Comparison of ENCODE assay signal across 19 cellular contexts in genomic region chr3:50539887-50540286, GRCh38. TPM values are rescaled to one million over a fixed set of nuclear protein-coding genes. Genes with fewer than 3 reads are reported as not detected.
DNase-seq lines count a peak whose midpoint lies in the region; ATAC-seq, FAIRE-seq and TF ChIP-seq lines count a peak whose summit lies in the region.
"Had no signal": no experiment of that assay in that cellular context is flagged by ENCODE, and none has a peak within 500 bp of the region (broad histone marks: within the 10 kb centered on the region; RNA-seq: fewer than 3 reads in every experiment).

No MANE protein-coding gene starts in this region.

- H2AFZ ChIP-seq in HepG2 (ENCODE audit: low read length), result no peak overlapping the region

- no peaks in the 10 kb centered on the region for H3K9me3 ChIP-seq in HepG2 (ENCODE audit: low read length)
- no peaks in the 10 kb centered on the region for H3K9me3 ChIP-seq in right lobe of liver
- no peaks in the 10 kb centered on the region for H3K9me3 ChIP-seq in gastrocnemius medialis

- no peak overlapping the region for H3K4me2 ChIP-seq in HepG2 (ENCODE audit: low read depth, low read length)

- TF ChIP-seq CTCF in HepG2 (CRISPR knock-in tag; IDR thresholded peaks at IDR 0.05), result no peak
- no peak for TF ChIP-seq CTCF in right lobe of liver (IDR thresholded peaks at IDR 0.05)
- TF ChIP-seq CTCF in bronchial epithelial cell (IDR thresholded peaks at IDR 0.05; ENCODE audit: insufficient read depth, low read length, severe bottlenecking), result no peak
- TF ChIP-seq CTCF in lower leg skin (IDR thresholded peaks at IDR 0.05), result no peak
- no peak for TF ChIP-seq CTCF in gastrocnemius medialis (IDR thresholded peaks at IDR 0.05 in 4 of 5, conservative IDR thresholded peaks at IDR 0.05 in 1 of 5)

- no peak for TF ChIP-seq RAD21 in HepG2 (CRISPR knock-in tag; IDR thresholded peaks at IDR 0.05)

- POLR2A ChIA-PET in HepG2 (lab: Yijun Ruan, JAX), result no interaction called here

- DNase-seq in HepG2 (ENCODE audit: low spot score) (no peak), right lobe of liver (no peak), bronchial epithelial cell (ENCODE audit: low read depth) (peak; percentile 53), lower leg skin (ENCODE audit: low spot score in 2 of 2) (peak; percentile 84 to 87), hypothalamus (lab: John Stamatoyannopoulos, UW) (no peak), T-helper 1 cell (no peak), gastrocnemius medialis (no peak)
- DNase-seq in stimulated activated CD4-positive, alpha-beta T cell treated with anti-CD3 and anti-CD28 coated beads, Interleukin-4, amount 100 ng/mL, for 24 hours, result no peak
- DNase-seq: ACHN; C1 segment of cervical spinal cord; CD4-positive, alpha-beta T cell; DMS153; DMS79 treated with DMSO at 0.1 percent for 48 hours; EL had no signal

- no peak for TF ChIP-seq EP300 in HepG2 (IDR thresholded peaks at IDR 0.05; ENCODE audit: low read depth in 2 of 2, low read length in 2 of 2)
- no peak for TF ChIP-seq EP300 in HepG2 (CRISPR knock-in tag; IDR thresholded peaks at IDR 0.05; ENCODE audit: borderline replicate concordance)

- no peak overlapping the region for H3K4me3 ChIP-seq in HepG2 (replicated peaks in 1 of 3; ENCODE audit: insufficient read depth in 1 of 3, low read depth in 2 of 3, low read length in 3 of 3)
- H3K4me3 ChIP-seq in right lobe of liver, result no peak overlapping the region
- H3K4me3 ChIP-seq in bronchial epithelial cell (ENCODE audit: low read depth, low read length), result no peak overlapping the region
- no peak overlapping the region for H3K4me3 ChIP-seq in lower leg skin (ENCODE audit: low read depth, poor library complexity, severe bottlenecking)
- H3K4me3 ChIP-seq in gastrocnemius medialis, result no peak overlapping the region

- CTCF ChIA-PET in HepG2 (lab: Yijun Ruan, JAX; ENCODE audit: low intra/inter-chr PET ratio, low total read pairs), result no interaction called here

- intact Hi-C loops in HepG2 (cut with micrococcal nuclease; ENCODE audit: unreplicated experiment), result loop anchor here (10.0 kb wide), 1 partner anchor 195 kb away; the partner anchor contains the start of genes RASSF1 and ZMYND10
- intact Hi-C loops in right lobe of liver (cut with DNase I), result loop anchor here (2.0 to 10.0 kb wide), 3 partner anchors 105 to 195 kb away; partner anchors contain the start of genes RASSF1 (in 1 of the 2) and ZMYND10 (in 1 of the 2)
- intact Hi-C loops in lower leg skin (cut with DNase I; ENCODE audit: low total_unique reads), result loop anchor here (10.0 kb wide), 1 partner anchor 105 kb away; no protein-coding TSS in a partner anchor
- intact Hi-C loops in gastrocnemius medialis (cut with DNase I; ENCODE audit: low total_unique reads), result no loop called here

- FAIRE-seq in HepG2 (lab: Jason Lieb, UNC) (no peak), bronchial epithelial cell (lab: Jason Lieb, UNC) (peak; percentile 89)
- FAIRE-seq: D721Med, G401.6, GM12892, GM19239 had no signal

- H4K20me1 ChIP-seq in HepG2 (ENCODE audit: insufficient read depth, low read length), result no peaks in the 10 kb centered on the region

- H3K9ac ChIP-seq in HepG2 (ENCODE audit: insufficient read depth, low read depth, low read length), result no peak overlapping the region

- H3K79me2 ChIP-seq in HepG2 (ENCODE audit: insufficient read depth, low read length), result no peaks in the 10 kb centered on the region

- in situ Hi-C loops in HepG2 (cut with HindIII; ENCODE audit: extremely low pct_ligation_motif_present, low pct_unique_long_range_greater_than_20kb) (loop anchor here (10.0 kb wide), 1 partner anchor 195 kb away; the partner anchor contains the start of genes RASSF1 and ZMYND10), gastrocnemius medialis (cut with MboI; ENCODE audit: low sequenced_read_pairs in 4 of 4) (loop anchor here in 3 of 4 donors (5.0 to 25.0 kb wide), 4 partner anchors 105 to 195 kb away; partner anchors contain the start of genes ZMYND10 (in 2 of the 3), CYB561D2 (in 1 of the 3), NPRL2 (in 1 of the 3) and RASSF1 (in 1 of the 3))

- WGBS in HepG2 (ENCODE audit: low lambda C conversion rate), result no CpG with 5 or more reads among the region's 7 CpGs
- no CpG with 5 or more reads among the region's 7 CpGs for WGBS in right lobe of liver (ENCODE audit: insufficient coverage, low coverage, low lambda C conversion rate, missing lambda C conversion rate)
- 50 to 58% methylated on average over 7 of the region's 7 CpGs for WGBS in lower leg skin, 2 donors

- H3K27ac ChIP-seq in HepG2 (ENCODE audit: extremely low read length, insufficient read depth, low read length) (no peak overlapping the region), right lobe of liver (no peak overlapping the region), gastrocnemius medialis (no peak overlapping the region)

- BruUV-seq in HepG2 (replicated peaks; lab: Mats Ljungman, UMichigan), result no TSS peak

- no peaks in the 10 kb centered on the region for H3K4me1 ChIP-seq in HepG2 (ENCODE audit: insufficient read depth, low read length)
- H3K4me1 ChIP-seq in right lobe of liver, result no peaks in the 10 kb centered on the region
- no peaks in the 10 kb centered on the region for H3K4me1 ChIP-seq in gastrocnemius medialis

- peaks cover 0 to 50% of the 10 kb centered on the region in 2 experiments; a peak in 4 of 5 replicates for H3K27me3 ChIP-seq in HepG2 (ENCODE audit: control insufficient read depth in 1 of 2, insufficient read depth in 2 of 2, low read length in 2 of 2)
- no peaks in the 10 kb centered on the region for H3K27me3 ChIP-seq in right lobe of liver
- peaks cover 10% of the 10 kb centered on the region for H3K27me3 ChIP-seq in bronchial epithelial cell (ENCODE audit: control insufficient read depth, insufficient read depth, low read length)
- no peaks in the 10 kb centered on the region for H3K27me3 ChIP-seq in gastrocnemius medialis

- H3K36me3 ChIP-seq in HepG2 (replicated peaks in 1 of 2; ENCODE audit: control insufficient read depth in 1 of 2, insufficient read depth in 2 of 2, low read length in 2 of 2), result no peaks in the 10 kb centered on the region
- H3K36me3 ChIP-seq in right lobe of liver, result no peaks in the 10 kb centered on the region
- no peaks in the 10 kb centered on the region for H3K36me3 ChIP-seq in bronchial epithelial cell (ENCODE audit: control insufficient read depth, insufficient read depth, low read length)
- no peaks in the 10 kb centered on the region for H3K36me3 ChIP-seq in gastrocnemius medialis

- no peak for TF ChIP-seq POLR2A in HepG2 (IDR thresholded peaks at IDR 0.05; ENCODE audit: insufficient read depth in 1 of 2, low read depth in 2 of 2, low read length in 2 of 2)
- TF ChIP-seq POLR2A in right lobe of liver (IDR thresholded peaks at IDR 0.05), result no peak
- no peak for TF ChIP-seq POLR2A in lower leg skin (IDR thresholded peaks at IDR 0.05)
- TF ChIP-seq POLR2A in gastrocnemius medialis (IDR thresholded peaks at IDR 0.05), result no peak

- ATAC-seq in HepG2, result no peak
- no peak for ATAC-seq in right lobe of liver
- no peak for ATAC-seq in gastrocnemius medialis

RNA-seq across cellular contexts. Expression of gene C3orf18, which starts 27.7 kb away (rescaled TPM):
- total RNA-seq in HepG2 (2016; rRNA removed; fragmentation: Illumina TruSeq; extraction: Trizol) (1.2 and 1.6 TPM in 2 replicates), right lobe of liver (1 to 10 TPM; 2.0 to 7.8 (median 2.8) TPM), bronchial epithelial cell (1.2 and 3.2 TPM in 2 replicates), lower leg skin (1 to 10 TPM in 3 of 4 donors, under 1 TPM in 1; 0.27 to 3.9 (median 2.0) TPM), gastrocnemius medialis (10 to 100 TPM; 12.6 to 27.4 (median 15.4) TPM)
- 1.2 and 1.5 TPM in 2 replicates for total RNA-seq in HepG2 (2016; cell fraction: cytosol; rRNA removed; fragmentation: Illumina TruSeq; extraction: Trizol; ENCODE audit: low read depth)
- 0.88 and 1.5 TPM in 2 replicates for total RNA-seq in HepG2 (2016; cell fraction: insoluble cytoplasmic fraction; rRNA removed; fragmentation: Illumina TruSeq; extraction: Trizol)
- 2.2 and 3.1 TPM in 2 replicates for total RNA-seq in HepG2 (2016; cell fraction: membrane; rRNA removed; fragmentation: Illumina TruSeq; extraction: Trizol)
- total RNA-seq in HepG2 (2016; cell fraction: nucleus; rRNA removed; fragmentation: Illumina TruSeq; extraction: Trizol), result 0.97 and 1.1 TPM in 2 replicates
- 4.6 and 4.8 TPM in 2 replicates for polyA plus RNA-seq in HepG2 (2011; rRNA removed)
- polyA plus RNA-seq in HepG2 (2011; cell fraction: cytosol; rRNA removed), result 3.8 and 4.2 TPM in 2 replicates
- polyA plus RNA-seq in HepG2 (2011; cell fraction: nucleus; rRNA removed), result 8.1 and 8.7 TPM in 2 replicates
- 1.7 and 1.8 TPM in 2 replicates for polyA plus RNA-seq in HepG2 (2012)
- polyA plus RNA-seq in HepG2 (2016; cell fraction: cytosol; fragmentation: Illumina TruSeq; extraction: Trizol; ENCODE audit: low read depth), result 1.5 and 1.8 TPM in 2 replicates
- 0.85 and 1.2 TPM in 2 replicates for polyA plus RNA-seq in HepG2 (2016; cell fraction: insoluble cytoplasmic fraction; fragmentation: Illumina TruSeq; extraction: Trizol; ENCODE audit: low read depth)
- polyA plus RNA-seq in HepG2 (2016; cell fraction: membrane; fragmentation: Illumina TruSeq; extraction: Trizol; ENCODE audit: low read depth), result 2.3 and 2.4 TPM in 2 replicates
- polyA plus RNA-seq in HepG2 (2016; cell fraction: nucleus; fragmentation: Illumina TruSeq; extraction: Trizol; ENCODE audit: insufficient read depth, low read depth), result 1.6 and 2.3 TPM in 2 replicates
- polyA minus RNA-seq in HepG2 (2011; rRNA and poly(A)+ RNA removed; ENCODE audit: low replicate concordance), result 6.2 and 6.4 TPM in 2 replicates
- 1.5 and 2.3 TPM in 2 replicates for polyA minus RNA-seq in HepG2 (2011; cell fraction: cytosol; rRNA and poly(A)+ RNA removed)
- 1.8 and 3.5 TPM in 2 replicates for polyA minus RNA-seq in HepG2 (2011; cell fraction: nucleus; rRNA and poly(A)+ RNA removed)
- total RNA-seq: A172 had no signal

RNA-seq across cellular contexts. Expression of gene HEMK1, which starts 29.4 kb away (rescaled TPM):
- total RNA-seq in HepG2 (2016; rRNA removed; fragmentation: Illumina TruSeq; extraction: Trizol) (6.3 and 9.8 TPM in 2 replicates), right lobe of liver (10 to 100 TPM; 10.5 to 19.4 (median 14.0) TPM), bronchial epithelial cell (6.6 and 8.4 TPM in 2 replicates), lower leg skin (1 to 10 TPM; 2.9 to 8.1 (median 4.8) TPM), gastrocnemius medialis (1 to 10 TPM; 4.5 to 8.1 (median 7.5) TPM)
- total RNA-seq in HepG2 (2016; cell fraction: cytosol; rRNA removed; fragmentation: Illumina TruSeq; extraction: Trizol; ENCODE audit: low read depth), result 3.3 and 3.8 TPM in 2 replicates
- total RNA-seq in HepG2 (2016; cell fraction: insoluble cytoplasmic fraction; rRNA removed; fragmentation: Illumina TruSeq; extraction: Trizol), result 4.7 and 8.7 TPM in 2 replicates
- total RNA-seq in HepG2 (2016; cell fraction: membrane; rRNA removed; fragmentation: Illumina TruSeq; extraction: Trizol), result 6.7 and 7.4 TPM in 2 replicates
- 10.1 and 13.3 TPM in 2 replicates for total RNA-seq in HepG2 (2016; cell fraction: nucleus; rRNA removed; fragmentation: Illumina TruSeq; extraction: Trizol)
- 12.6 and 16.2 TPM in 2 replicates for polyA plus RNA-seq in HepG2 (2011; rRNA removed)
- polyA plus RNA-seq in HepG2 (2011; cell fraction: cytosol; rRNA removed), result 6.7 and 8.8 TPM in 2 replicates
- polyA plus RNA-seq in HepG2 (2011; cell fraction: nucleus; rRNA removed), result 54.5 and 63.4 TPM in 2 replicates
- polyA plus RNA-seq in HepG2 (2012), result 7.1 and 8.2 TPM in 2 replicates
- 4.2 and 5.6 TPM in 2 replicates for polyA plus RNA-seq in HepG2 (2016; cell fraction: cytosol; fragmentation: Illumina TruSeq; extraction: Trizol; ENCODE audit: low read depth)
- 3.7 and 6.3 TPM in 2 replicates for polyA plus RNA-seq in HepG2 (2016; cell fraction: insoluble cytoplasmic fraction; fragmentation: Illumina TruSeq; extraction: Trizol; ENCODE audit: low read depth)
- 4.9 TPM in 2 replicates for polyA plus RNA-seq in HepG2 (2016; cell fraction: membrane; fragmentation: Illumina TruSeq; extraction: Trizol; ENCODE audit: low read depth)
- 20.5 and 21.1 TPM in 2 replicates for polyA plus RNA-seq in HepG2 (2016; cell fraction: nucleus; fragmentation: Illumina TruSeq; extraction: Trizol; ENCODE audit: insufficient read depth, low read depth)
- polyA minus RNA-seq in HepG2 (2011; rRNA and poly(A)+ RNA removed; ENCODE audit: low replicate concordance), result 15.2 and 19.7 TPM in 2 replicates
- 2.2 and 4.5 TPM in 2 replicates for polyA minus RNA-seq in HepG2 (2011; cell fraction: cytosol; rRNA and poly(A)+ RNA removed)
- polyA minus RNA-seq in HepG2 (2011; cell fraction: nucleus; rRNA and poly(A)+ RNA removed), result 25.0 and 25.6 TPM in 2 replicates

RNA-seq across cellular contexts. Expression of gene CACNA2D2, which starts 36.5 kb away (rescaled TPM):
- not detected in 2 replicates for total RNA-seq in HepG2 (2016; rRNA removed; fragmentation: Illumina TruSeq; extraction: Trizol)
- not detected in 2 replicates for total RNA-seq in HepG2 (2016; cell fraction: cytosol; rRNA removed; fragmentation: Illumina TruSeq; extraction: Trizol; ENCODE audit: low read depth)
- not detected in 2 replicates for total RNA-seq in HepG2 (2016; cell fraction: insoluble cytoplasmic fraction; rRNA removed; fragmentation: Illumina TruSeq; extraction: Trizol)
- not detected in 2 replicates for total RNA-seq in HepG2 (2016; cell fraction: membrane; rRNA removed; fragmentation: Illumina TruSeq; extraction: Trizol)
- not detected in 2 replicates for total RNA-seq in HepG2 (2016; cell fraction: nucleus; rRNA removed; fragmentation: Illumina TruSeq; extraction: Trizol)
- not detected in 2 replicates for polyA plus RNA-seq in HepG2 (2011; rRNA removed)
- 0.01 TPM in 1 of 2 replicates, not detected in the other for polyA plus RNA-seq in HepG2 (2011; cell fraction: cytosol; rRNA removed)
- polyA plus RNA-seq in HepG2 (2011; cell fraction: nucleus; rRNA removed), result 0.05 TPM in 1 of 2 replicates, not detected in the other
- 0.07 and 0.15 TPM in 2 replicates for polyA plus RNA-seq in HepG2 (2012)
- not detected in 2 replicates for polyA plus RNA-seq in HepG2 (2016; cell fraction: cytosol; fragmentation: Illumina TruSeq; extraction: Trizol; ENCODE audit: low read depth)
- 0.19 TPM in 1 of 2 replicates, not detected in the other for polyA plus RNA-seq in HepG2 (2016; cell fraction: insoluble cytoplasmic fraction; fragmentation: Illumina TruSeq; extraction: Trizol; ENCODE audit: low read depth)
- not detected in 2 replicates for polyA plus RNA-seq in HepG2 (2016; cell fraction: membrane; fragmentation: Illumina TruSeq; extraction: Trizol; ENCODE audit: low read depth)
- polyA plus RNA-seq in HepG2 (2016; cell fraction: nucleus; fragmentation: Illumina TruSeq; extraction: Trizol; ENCODE audit: insufficient read depth, low read depth), result not detected in 2 replicates
- polyA minus RNA-seq in HepG2 (2011; rRNA and poly(A)+ RNA removed; ENCODE audit: low replicate concordance), result 0.02 TPM in 1 of 2 replicates, not detected in the other
- polyA minus RNA-seq in HepG2 (2011; cell fraction: cytosol; rRNA and poly(A)+ RNA removed), result not detected in 2 replicates
- not detected in 2 replicates for polyA minus RNA-seq in HepG2 (2011; cell fraction: nucleus; rRNA and poly(A)+ RNA removed)
- under 1 TPM in 5 of 6 experiments, not detected in 1; 0.06 to 0.39 (median 0.26) TPM for total RNA-seq in right lobe of liver
- total RNA-seq in bronchial epithelial cell, result not detected in 2 replicates
- total RNA-seq in lower leg skin, result 1 to 10 TPM; 1.1 to 2.0 (median 1.6) TPM
- under 1 TPM; 0.27 to 0.68 (median 0.45) TPM for total RNA-seq in gastrocnemius medialis

Comparison
In these comparisons a context has a peak if more than half of its experiments do, and no peak if none do; other contexts are left out.
1. DNase-seq: peak in bronchial epithelial cell (single experiment) and lower leg skin (2 of 2); none in HepG2 (single experiment), right lobe of liver (0 of 3), hypothalamus (0 of 51), T-helper 1 cell (0 of 5), gastrocnemius medialis (0 of 2) and stimulated activated CD4-positive, alpha-beta T cell treated with anti-CD3 and anti-CD28 coated beads, Interleukin-4, amount 100 ng/mL, for 24 hours (single experiment).